1 cellular context compared by ENCODE assay signal in the genomic region with DNA sequence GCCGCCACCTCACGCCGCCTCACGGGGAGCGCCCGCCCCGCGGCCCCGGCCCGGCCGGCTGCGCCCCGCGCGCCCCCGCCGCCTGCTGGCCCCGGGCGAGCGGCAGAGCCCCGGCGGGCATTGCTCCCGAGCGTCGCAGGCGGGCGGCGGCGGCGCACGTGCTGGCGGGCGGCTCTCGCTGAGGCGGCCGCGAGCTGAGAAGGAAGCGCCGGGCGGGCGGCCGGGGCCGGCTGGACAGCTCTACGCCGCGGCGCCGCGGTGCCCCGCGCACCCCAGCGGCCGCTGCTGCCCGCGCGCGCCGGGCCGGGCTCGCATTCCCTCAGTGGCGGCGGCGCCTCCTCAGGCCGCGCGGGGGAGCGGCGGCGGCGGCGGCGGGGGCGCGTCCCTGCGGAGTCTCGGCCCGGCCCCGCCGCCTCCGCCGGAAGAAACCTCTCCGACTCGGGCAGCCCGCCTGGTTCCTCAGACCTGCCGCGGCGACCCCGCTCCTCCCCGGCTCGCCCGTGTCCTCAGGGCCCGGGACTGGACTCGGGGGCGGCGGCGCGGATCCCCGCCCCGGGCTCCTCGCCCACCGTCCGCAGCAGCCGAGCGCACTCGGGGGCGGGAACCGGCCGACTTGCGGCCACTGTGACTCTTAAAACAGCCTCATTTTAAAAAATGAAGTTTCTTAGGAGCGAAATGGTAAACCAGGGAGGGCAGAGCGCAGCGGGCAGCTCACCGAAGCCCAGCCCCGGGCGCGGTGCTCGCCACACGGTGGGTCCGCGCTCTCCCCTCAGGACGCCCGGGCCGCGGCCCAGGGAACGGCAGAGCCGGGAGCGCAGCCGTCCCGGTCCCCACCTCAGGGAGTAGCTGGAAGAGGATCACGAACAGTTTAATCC.
TF ChIP-seq lines count a peak whose summit lies in the region.

Gene PITPNM2 (minus strand): TSS at position 287 of the 875 bp plus-strand sequence. CDS start 116,500 bp downstream, outside the sequence.

TF ChIP-seq in H1, 55 proteins besides CTCF, POLR2A, EP300 and RAD21 (continued from another document):
- TF ChIP-seq SUZ12 (IDR thresholded peaks at IDR 0.05; ENCODE audit: low read length), result peak; percentile 40
